ENCODE assay signal across 16 cellular contexts in genomic region chr13:32528358-32528757, GRCh38. TPM values are rescaled to one million over a fixed set of nuclear protein-coding genes. Genes with fewer than 3 reads are reported as not detected.
DNase-seq lines count a peak whose midpoint lies in the region; ATAC-seq, FAIRE-seq and TF ChIP-seq lines count a peak whose summit lies in the region.
"Had no signal": no experiment of that assay in that cellular context is flagged by ENCODE, and none has a peak within 500 bp of the region (broad histone marks: within the 10 kb centered on the region; RNA-seq: fewer than 3 reads in every experiment).

No MANE protein-coding gene starts in this region.

- no peak for ATAC-seq in central memory CD8-positive, alpha-beta T cell (replicated peaks; ENCODE audit: extremely low read depth, poor library complexity, severe bottlenecking)
- no peak for ATAC-seq in HG03097 (IDR thresholded peaks at IDR 0.05; ENCODE audit: low FRiP score, unreplicated experiment)

- peaks cover 71% of the 10 kb centered on the region for H3K79me2 ChIP-seq in keratinocyte (ENCODE audit: control insufficient read depth, insufficient read depth, low read length)

- no peak overlapping the region for H3K4me3 ChIP-seq in keratinocyte (ENCODE audit: control insufficient read depth in 2 of 3, extremely low read depth in 1 of 3, insufficient read depth in 2 of 3, low read depth in 1 of 3, low read length in 3 of 3)
- H3K4me3 ChIP-seq: colonic mucosa had no signal

- no peaks in the 10 kb centered on the region for H3K9me1 ChIP-seq in keratinocyte (ENCODE audit: control insufficient read depth, extremely low read depth, insufficient read depth, low read length)

- H3K36me3 ChIP-seq in keratinocyte (ENCODE audit: control insufficient read depth in 2 of 2, extremely low read depth in 1 of 2, insufficient read depth in 2 of 2, low read length in 2 of 2): peaks cover 1 to 5% of the 10 kb centered on the region in 2 experiments
- H3K36me3 ChIP-seq: colonic mucosa had no signal

- H3K4me1 Mint-ChIP-seq in central memory CD8-positive, alpha-beta T cell: peaks cover 60% of the 10 kb centered on the region

- FAIRE-seq in keratinocyte (lab: Jason Lieb, UNC) (peak; percentile 74), frontal cortex (lab: Jason Lieb, UNC) (no peak)
- FAIRE-seq: urothelium cell line had no signal

- no peak overlapping the region for H3K27ac ChIP-seq in keratinocyte (ENCODE audit: control insufficient read depth, insufficient read depth, low read length)
- H3K27ac ChIP-seq: colonic mucosa, VCaP had no signal

- H3K27me3 ChIP-seq in keratinocyte (ENCODE audit: control insufficient read depth, extremely low read depth, insufficient read depth, low read length): no peaks in the 10 kb centered on the region
- H3K27me3 ChIP-seq: BE2C, colonic mucosa had no signal

- no peak for TF ChIP-seq CTCF in keratinocyte (optimal IDR thresholded peaks at IDR 0.05 in 1 of 3, IDR thresholded peaks at IDR 0.05 in 1 of 3, conservative IDR thresholded peaks at IDR 0.05 in 1 of 3; ENCODE audit: extremely low read depth in 1 of 3, insufficient read depth in 2 of 3, low read length in 3 of 3)

- H3K4me2 ChIP-seq in keratinocyte (ENCODE audit: control insufficient read depth, extremely low read depth, insufficient read depth, low read depth, low read length): peak overlapping the region; percentile 3

- no peaks in the 10 kb centered on the region for H3K9me3 Mint-ChIP-seq in central memory CD8-positive, alpha-beta T cell
- H3K9me3 Mint-ChIP-seq: mesothelial cell of epicardium had no signal

- H4K20me1 ChIP-seq in keratinocyte (ENCODE audit: control insufficient read depth, extremely low read depth, insufficient read depth, low read length): peaks cover 4% of the 10 kb centered on the region

- H3K27me3 Mint-ChIP-seq in central memory CD8-positive, alpha-beta T cell: no peaks in the 10 kb centered on the region
- H3K27me3 Mint-ChIP-seq: activated naive CD8-positive, alpha-beta T cell treated with anti-CD3 and anti-CD28 coated beads, Interleukin-2, amount 10 ng/mL, durations not matched to agents 7 days and 5 days had no signal

- peaks cover 29% of the 10 kb centered on the region for H3K36me3 Mint-ChIP-seq in central memory CD8-positive, alpha-beta T cell (ENCODE audit: insufficient read depth)

- DNase-seq in AG20443 (ENCODE audit: low spot score) (peak; percentile 11), GM03348 (ENCODE audit: low spot score) (peak; percentile 29), keratinocyte (ENCODE audit: low read depth, low spot score) (no peak), frontal cortex (ENCODE audit: low spot score in 2 of 2) (no peak), A172 (ENCODE audit: low spot score) (no peak), T-helper 9 cell (no peak)
- DNase-seq in central memory CD8-positive, alpha-beta T cell (ENCODE audit: low spot score in 2 of 2): no peak
- DNase-seq: activated naive CD8-positive, alpha-beta T cell treated with anti-CD3 and anti-CD28 coated beads, Interleukin-2, amount 10 ng/mL, durations not matched to agents 7 days and 5 days; BE2C; colonic mucosa; NCI-H226; stimulated activated CD4-positive, alpha-beta T cell treated with anti-CD3 and anti-CD28 coated beads, Interleukin-2, amount 100 ng/mL, for 24 hours had no signal

- no peak overlapping the region for H3K9ac ChIP-seq in keratinocyte (ENCODE audit: control insufficient read depth, extremely low read depth, insufficient read depth, low read length)

- peak overlapping the region; percentile 37 for H3K4me3 Mint-ChIP-seq in central memory CD8-positive, alpha-beta T cell
- H3K4me3 Mint-ChIP-seq: activated naive CD8-positive, alpha-beta T cell treated with anti-CD3 and anti-CD28 coated beads, Interleukin-2, amount 10 ng/mL, durations not matched to agents 7 days and 5 days; mesothelial cell of epicardium had no signal

- H2AFZ ChIP-seq in keratinocyte (ENCODE audit: control insufficient read depth, low read length): no peak overlapping the region

- H3K4me1 ChIP-seq in keratinocyte (ENCODE audit: control insufficient read depth, extremely low read depth, insufficient read depth, low read length): peaks cover 3% of the 10 kb centered on the region

- dilution Hi-C loops in keratinocyte (cut with MboI; ENCODE audit: extremely low pct_ligation_motif_present, low sequenced_read_pairs): no loop called here

- no peaks in the 10 kb centered on the region for H3K9me3 ChIP-seq in keratinocyte (ENCODE audit: control insufficient read depth, low read depth, low read length)
- H3K9me3 ChIP-seq: BE2C, colonic mucosa had no signal

- H3K27ac Mint-ChIP-seq in central memory CD8-positive, alpha-beta T cell (ENCODE audit: low read depth): peak overlapping the region; percentile 0
- H3K27ac Mint-ChIP-seq: activated naive CD8-positive, alpha-beta T cell treated with anti-CD3 and anti-CD28 coated beads, Interleukin-2, amount 10 ng/mL, durations not matched to agents 7 days and 5 days; mesothelial cell of epicardium had no signal

RNA-seq across cellular contexts. Expression of gene N4BP2L2, which starts 10.2 kb away (rescaled TPM):
- 27.6 to 75.4 TPM (median 46.1 TPM) in 3 replicates for polyA plus RNA-seq in keratinocyte
- 151 TPM for polyA plus RNA-seq in keratinocyte (2011; ENCODE audit: low read depth)
- polyA plus RNA-seq in keratinocyte (2011; cell fraction: cytosol; rRNA removed): 29.2 and 42.1 TPM in 2 replicates
- 119 and 183 TPM in 2 replicates for polyA plus RNA-seq in keratinocyte (2011; cell fraction: nucleus; rRNA removed)
- 31.4 and 82.9 TPM in 2 replicates for polyA plus RNA-seq in keratinocyte (2012; ENCODE audit: low replicate concordance)
- 11.0 to 66.8 TPM (median 23.1 TPM) in 3 replicates for polyA minus RNA-seq in keratinocyte
- polyA minus RNA-seq in keratinocyte (2011; cell fraction: cytosol; rRNA and poly(A)+ RNA removed): 9.6 TPM
- 36.9 and 84.9 TPM in 2 replicates for polyA minus RNA-seq in keratinocyte (2011; cell fraction: nucleus; rRNA and poly(A)+ RNA removed)
- total RNA-seq in frontal cortex: 186 TPM
- total RNA-seq in A172 (2014; rRNA removed; shearing (Covaris generic)): 75.5 and 81.2 TPM in 2 replicates

RNA-seq across cellular contexts. Expression of gene PDS5B, which starts 57.9 kb away (rescaled TPM):
- 3.7 to 6.9 TPM (median 5.8 TPM) in 3 replicates for polyA plus RNA-seq in keratinocyte
- polyA plus RNA-seq in keratinocyte (2011; ENCODE audit: low read depth): 24.2 TPM
- polyA plus RNA-seq in keratinocyte (2011; cell fraction: cytosol; rRNA removed): 2.7 and 6.1 TPM in 2 replicates
- polyA plus RNA-seq in keratinocyte (2011; cell fraction: nucleus; rRNA removed): 8.2 and 10.0 TPM in 2 replicates
- 5.6 and 7.6 TPM in 2 replicates for polyA plus RNA-seq in keratinocyte (2012; ENCODE audit: low replicate concordance)
- polyA minus RNA-seq in keratinocyte: 2.3 to 19.1 TPM (median 6.5 TPM) in 3 replicates
- 5.8 TPM for polyA minus RNA-seq in keratinocyte (2011; cell fraction: cytosol; rRNA and poly(A)+ RNA removed)
- 13.0 and 22.7 TPM in 2 replicates for polyA minus RNA-seq in keratinocyte (2011; cell fraction: nucleus; rRNA and poly(A)+ RNA removed)
- total RNA-seq in frontal cortex: 90.1 TPM
- total RNA-seq in A172 (2014; rRNA removed; shearing (Covaris generic)): 11.0 and 18.0 TPM in 2 replicates

Comparison
In these comparisons a context has a peak if more than half of its experiments do, and no peak if none do; other contexts are left out.
1. DNase-seq: peak in AG20443 (single experiment) and GM03348 (single experiment); none in central memory CD8-positive, alpha-beta T cell (0 of 2), keratinocyte (single experiment), frontal cortex (0 of 2), A172 (single experiment) and T-helper 9 cell (single experiment).